Comparison of ENCODE assay signal across 16 cellular contexts in genomic region chr1:31754397-31754796, GRCh38. TPM values are rescaled to one million over a fixed set of nuclear protein-coding genes. Genes with fewer than 3 reads are reported as not detected.
DNase-seq lines count a peak whose midpoint lies in the region; FAIRE-seq and TF ChIP-seq lines count a peak whose summit lies in the region.
"Had no signal": no experiment of that assay in that cellular context is flagged by ENCODE, and none has a peak within 500 bp of the region (broad histone marks: within the 10 kb centered on the region; RNA-seq: fewer than 3 reads in every experiment).

No MANE protein-coding gene starts in this region.

- H3K27ac Mint-ChIP-seq in activated naive CD4-positive, alpha-beta T cell treated with anti-CD3 and anti-CD28 coated beads, Interleukin-2, amount 50 U/mL, for 24 hours, result peak overlapping the region; percentile 30
- H3K27ac Mint-ChIP-seq in osteocyte (ENCODE audit: unreplicated experiment), result peak overlapping the region; percentile 45
- H3K27ac Mint-ChIP-seq: CD14-positive monocyte had no signal

- intact Hi-C loops in thyroid gland (cut with DNase I), result no loop called here

- peaks cover 20 to 40% of the 10 kb centered on the region in 2 donors for H3K4me1 ChIP-seq in thyroid gland
- H3K4me1 ChIP-seq: SJSA1 had no signal

- H3K27me3 ChIP-seq in thyroid gland, result no peaks in the 10 kb centered on the region
- H3K27me3 ChIP-seq: SJSA1 had no signal

- H3K36me3 Mint-ChIP-seq in activated naive CD4-positive, alpha-beta T cell treated with anti-CD3 and anti-CD28 coated beads, Interleukin-2, amount 50 U/mL, for 24 hours, result no peaks in the 10 kb centered on the region
- H3K36me3 Mint-ChIP-seq in osteocyte (ENCODE audit: unreplicated experiment), result no peaks in the 10 kb centered on the region
- H3K36me3 Mint-ChIP-seq: CD14-positive monocyte had no signal

- H3K4me1 Mint-ChIP-seq in activated naive CD4-positive, alpha-beta T cell treated with anti-CD3 and anti-CD28 coated beads, Interleukin-2, amount 50 U/mL, for 24 hours, result peaks cover 20% of the 10 kb centered on the region
- peaks cover 41% of the 10 kb centered on the region for H3K4me1 Mint-ChIP-seq in osteocyte (ENCODE audit: unreplicated experiment)

- 91 to 92% methylated on average over 13 to 15 of the region's 15 CpGs for WGBS in thyroid gland, 2 donors

- H3K9me3 ChIP-seq in thyroid gland, result no peaks in the 10 kb centered on the region
- H3K9me3 ChIP-seq: SJSA1 had no signal

- H3K27ac ChIP-seq in cingulate gyrus (ENCODE audit: low read depth, low read length) (peak overlapping the region; percentile 86), thyroid gland (peak overlapping the region in 2 of 3 donors; percentile 12 to 76)
- H3K27ac ChIP-seq: SJSA1 had no signal

- TF ChIP-seq CTCF in osteocyte (IDR thresholded peaks at IDR 0.05) (no peak), thyroid gland (IDR thresholded peaks at IDR 0.05) (no peak)

- no peak for DNase-seq in activated naive CD4-positive, alpha-beta T cell treated with anti-CD3 and anti-CD28 coated beads, Interleukin-2, amount 50 U/mL, for 16 hours
- DNase-seq in osteocyte (ENCODE audit: extremely low spot score, unreplicated experiment) (no peak), thyroid gland (no peak), foreskin melanocyte (no peak), HTR-8/SVneo (ENCODE audit: insufficient read length, low spot score) (no peak), T1000 (lab: John Stamatoyannopoulos, UW) (no peak)
- DNase-seq: 8988T, AML-193, Karpas-422, NCI-H524 treated with DMSO at 0.1 percent for 48 hours had no signal

- no peaks in the 10 kb centered on the region for H3K27me3 Mint-ChIP-seq in activated naive CD4-positive, alpha-beta T cell treated with anti-CD3 and anti-CD28 coated beads, Interleukin-2, amount 50 U/mL, for 24 hours
- no peaks in the 10 kb centered on the region for H3K27me3 Mint-ChIP-seq in osteocyte (ENCODE audit: unreplicated experiment)

- no peak overlapping the region for H3K4me3 ChIP-seq in thyroid gland (replicated peaks in 1 of 3)
- H3K4me3 ChIP-seq: SJSA1 had no signal

- TF ChIP-seq POLR2A in thyroid gland (IDR thresholded peaks at IDR 0.05), result no peak

- no peak for FAIRE-seq in HTR-8/SVneo (lab: Jason Lieb, UNC)
- FAIRE-seq: G401.6, GM19239 had no signal

- H3K36me3 ChIP-seq in thyroid gland, result no peaks in the 10 kb centered on the region

- H3K9me3 Mint-ChIP-seq in activated naive CD4-positive, alpha-beta T cell treated with anti-CD3 and anti-CD28 coated beads, Interleukin-2, amount 50 U/mL, for 24 hours, result no peaks in the 10 kb centered on the region
- no peaks in the 10 kb centered on the region for H3K9me3 Mint-ChIP-seq in osteocyte (ENCODE audit: unreplicated experiment)

- H3K4me3 Mint-ChIP-seq in activated naive CD4-positive, alpha-beta T cell treated with anti-CD3 and anti-CD28 coated beads, Interleukin-2, amount 50 U/mL, for 24 hours, result no peak overlapping the region
- H3K4me3 Mint-ChIP-seq in osteocyte (ENCODE audit: unreplicated experiment), result no peak overlapping the region
- H3K4me3 Mint-ChIP-seq: CD14-positive monocyte had no signal

RNA-seq across cellular contexts. Expression of gene ADGRB2, which starts 9.7 kb away (rescaled TPM):
- total RNA-seq in osteocyte (8.2 and 8.4 TPM in 2 replicates), thyroid gland (10 to 100 TPM in 2 of 4 donors, 1 to 10 TPM in 2; 2.4 to 14.3 (median 9.8) TPM)

RNA-seq across cellular contexts. Expression of gene COL16A1, which starts 50.6 kb away (rescaled TPM):
- total RNA-seq in osteocyte (89.2 and 90.7 TPM in 2 replicates), thyroid gland (100 to 1,000 TPM in 2 of 4 donors, 10 to 100 TPM in 2; 61.3 to 121 (median 97.1) TPM)
